1 cellular context compared by ENCODE assay signal in the genomic region with DNA sequence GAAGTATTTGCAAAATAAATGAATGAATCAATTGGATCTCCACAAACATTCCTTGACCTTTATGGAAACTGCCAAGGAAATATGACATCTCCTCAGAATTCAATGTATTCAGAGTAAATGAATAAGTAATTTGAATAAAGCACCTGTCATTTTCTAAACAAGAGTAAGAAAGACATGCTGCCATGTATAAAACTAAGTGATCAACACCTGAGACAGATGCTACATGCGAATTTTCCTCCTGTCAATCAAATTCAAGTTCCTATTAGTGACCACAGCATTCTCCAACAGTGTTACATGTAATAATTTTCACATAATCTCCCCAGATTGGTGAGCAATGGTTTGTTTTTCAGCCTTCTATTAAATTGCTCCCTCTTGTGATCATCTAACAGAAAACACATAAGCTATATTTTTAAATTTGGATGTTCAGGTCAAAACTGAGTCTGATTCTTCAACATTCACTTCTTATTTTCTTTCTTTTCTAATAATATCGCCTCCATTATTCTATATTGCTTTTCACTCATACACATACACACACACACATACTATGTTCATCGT.
TF ChIP-seq lines count a peak whose summit lies in the region.

No MANE protein-coding gene starts in this region.

TF ChIP-seq in HepG2, 621 proteins besides CTCF, POLR2A, EP300 and RAD21 (continued from another document):
- TF ChIP-seq SCMH1 (CRISPR knock-in tag; IDR thresholded peaks at IDR 0.05; ENCODE audit: borderline replicate concordance): no peak
- TF ChIP-seq ZSCAN30 (CRISPR knock-in tag; IDR thresholded peaks at IDR 0.05): no peak
- TF ChIP-seq, protein P1, sequence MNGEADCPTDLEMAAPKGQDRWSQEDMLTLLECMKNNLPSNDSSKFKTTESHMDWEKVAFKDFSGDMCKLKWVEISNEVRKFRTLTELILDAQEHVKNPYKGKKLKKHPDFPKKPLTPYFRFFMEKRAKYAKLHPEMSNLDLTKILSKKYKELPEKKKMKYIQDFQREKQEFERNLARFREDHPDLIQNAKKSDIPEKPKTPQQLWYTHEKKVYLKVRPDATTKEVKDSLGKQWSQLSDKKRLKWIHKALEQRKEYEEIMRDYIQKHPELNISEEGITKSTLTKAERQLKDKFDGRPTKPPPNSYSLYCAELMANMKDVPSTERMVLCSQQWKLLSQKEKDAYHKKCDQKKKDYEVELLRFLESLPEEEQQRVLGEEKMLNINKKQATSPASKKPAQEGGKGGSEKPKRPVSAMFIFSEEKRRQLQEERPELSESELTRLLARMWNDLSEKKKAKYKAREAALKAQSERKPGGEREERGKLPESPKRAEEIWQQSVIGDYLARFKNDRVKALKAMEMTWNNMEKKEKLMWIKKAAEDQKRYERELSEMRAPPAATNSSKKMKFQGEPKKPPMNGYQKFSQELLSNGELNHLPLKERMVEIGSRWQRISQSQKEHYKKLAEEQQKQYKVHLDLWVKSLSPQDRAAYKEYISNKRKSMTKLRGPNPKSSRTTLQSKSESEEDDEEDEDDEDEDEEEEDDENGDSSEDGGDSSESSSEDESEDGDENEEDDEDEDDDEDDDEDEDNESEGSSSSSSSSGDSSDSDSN (CRISPR knock-in tag; IDR thresholded peaks at IDR 0.05): no peak
